1 cellular context compared by ENCODE assay signal in the genomic region with DNA sequence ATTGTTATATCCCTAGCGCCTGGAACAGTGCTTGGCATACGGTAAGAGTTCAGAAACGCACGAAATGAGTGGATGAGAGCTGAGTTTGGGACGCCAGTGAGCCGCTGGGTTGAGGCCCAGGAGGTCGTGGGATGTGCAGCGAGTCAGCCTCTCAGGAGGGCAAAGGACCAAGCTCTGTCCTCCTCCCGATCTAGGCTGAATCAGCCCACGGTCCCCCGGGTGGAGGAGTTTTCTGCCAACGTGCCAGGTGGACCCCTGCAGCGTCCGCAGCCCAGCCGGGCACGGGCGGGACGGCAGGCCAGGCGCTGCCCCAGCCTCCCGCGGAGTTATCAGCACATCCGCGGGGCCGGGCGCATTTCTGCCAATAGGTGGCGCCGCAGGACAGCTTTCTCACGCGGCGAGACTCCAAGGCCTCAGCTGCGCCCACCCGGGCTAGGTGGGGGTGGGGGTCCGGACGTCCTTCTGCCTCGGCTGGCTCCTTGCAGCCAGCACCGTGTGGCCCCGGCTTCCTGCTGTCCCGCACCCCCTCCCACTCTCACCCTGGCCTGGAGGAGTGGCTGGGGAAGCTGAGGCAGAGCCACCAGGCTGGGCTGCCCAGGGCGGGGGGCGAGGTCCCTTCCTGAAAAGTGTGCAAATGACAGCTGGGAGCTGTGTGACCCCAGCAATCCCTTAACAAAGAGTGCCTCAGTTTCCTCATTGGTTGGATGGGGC.
TF ChIP-seq lines count a peak whose summit lies in the region.

No MANE protein-coding gene starts in this region.

TF ChIP-seq in K562, 482 proteins besides CTCF, POLR2A, EP300 and RAD21 (continued from another document and continues in another):
- TF ChIP-seq, protein P1, sequence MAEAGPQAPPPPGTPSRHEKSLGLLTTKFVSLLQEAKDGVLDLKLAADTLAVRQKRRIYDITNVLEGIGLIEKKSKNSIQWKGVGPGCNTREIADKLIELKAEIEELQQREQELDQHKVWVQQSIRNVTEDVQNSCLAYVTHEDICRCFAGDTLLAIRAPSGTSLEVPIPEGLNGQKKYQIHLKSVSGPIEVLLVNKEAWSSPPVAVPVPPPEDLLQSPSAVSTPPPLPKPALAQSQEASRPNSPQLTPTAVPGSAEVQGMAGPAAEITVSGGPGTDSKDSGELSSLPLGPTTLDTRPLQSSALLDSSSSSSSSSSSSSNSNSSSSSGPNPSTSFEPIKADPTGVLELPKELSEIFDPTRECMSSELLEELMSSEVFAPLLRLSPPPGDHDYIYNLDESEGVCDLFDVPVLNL (CRISPR knock-in tag; IDR thresholded peaks at IDR 0.05; ENCODE audit: low read depth): no peak
- TF ChIP-seq, protein P2, sequence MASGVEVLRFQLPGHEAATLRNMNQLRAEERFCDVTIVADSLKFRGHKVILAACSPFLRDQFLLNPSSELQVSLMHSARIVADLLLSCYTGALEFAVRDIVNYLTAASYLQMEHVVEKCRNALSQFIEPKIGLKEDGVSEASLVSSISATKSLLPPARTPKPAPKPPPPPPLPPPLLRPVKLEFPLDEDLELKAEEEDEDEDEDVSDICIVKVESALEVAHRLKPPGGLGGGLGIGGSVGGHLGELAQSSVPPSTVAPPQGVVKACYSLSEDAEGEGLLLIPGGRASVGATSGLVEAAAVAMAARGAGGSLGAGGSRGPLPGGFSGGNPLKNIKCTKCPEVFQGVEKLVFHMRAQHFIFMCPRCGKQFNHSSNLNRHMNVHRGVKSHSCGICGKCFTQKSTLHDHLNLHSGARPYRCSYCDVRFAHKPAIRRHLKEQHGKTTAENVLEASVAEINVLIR (CRISPR knock-in tag; IDR thresholded peaks at IDR 0.05): no peak
- TF ChIP-seq, protein P3, sequence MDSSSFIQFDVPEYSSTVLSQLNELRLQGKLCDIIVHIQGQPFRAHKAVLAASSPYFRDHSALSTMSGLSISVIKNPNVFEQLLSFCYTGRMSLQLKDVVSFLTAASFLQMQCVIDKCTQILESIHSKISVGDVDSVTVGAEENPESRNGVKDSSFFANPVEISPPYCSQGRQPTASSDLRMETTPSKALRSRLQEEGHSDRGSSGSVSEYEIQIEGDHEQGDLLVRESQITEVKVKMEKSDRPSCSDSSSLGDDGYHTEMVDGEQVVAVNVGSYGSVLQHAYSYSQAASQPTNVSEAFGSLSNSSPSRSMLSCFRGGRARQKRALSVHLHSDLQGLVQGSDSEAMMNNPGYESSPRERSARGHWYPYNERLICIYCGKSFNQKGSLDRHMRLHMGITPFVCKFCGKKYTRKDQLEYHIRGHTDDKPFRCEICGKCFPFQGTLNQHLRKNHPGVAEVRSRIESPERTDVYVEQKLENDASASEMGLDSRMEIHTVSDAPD (CRISPR knock-in tag; IDR thresholded peaks at IDR 0.05): no peak
- TF ChIP-seq ZNF766 (CRISPR knock-in tag; conservative IDR thresholded peaks at IDR 0.05): no peak
- TF ChIP-seq, protein P4, sequence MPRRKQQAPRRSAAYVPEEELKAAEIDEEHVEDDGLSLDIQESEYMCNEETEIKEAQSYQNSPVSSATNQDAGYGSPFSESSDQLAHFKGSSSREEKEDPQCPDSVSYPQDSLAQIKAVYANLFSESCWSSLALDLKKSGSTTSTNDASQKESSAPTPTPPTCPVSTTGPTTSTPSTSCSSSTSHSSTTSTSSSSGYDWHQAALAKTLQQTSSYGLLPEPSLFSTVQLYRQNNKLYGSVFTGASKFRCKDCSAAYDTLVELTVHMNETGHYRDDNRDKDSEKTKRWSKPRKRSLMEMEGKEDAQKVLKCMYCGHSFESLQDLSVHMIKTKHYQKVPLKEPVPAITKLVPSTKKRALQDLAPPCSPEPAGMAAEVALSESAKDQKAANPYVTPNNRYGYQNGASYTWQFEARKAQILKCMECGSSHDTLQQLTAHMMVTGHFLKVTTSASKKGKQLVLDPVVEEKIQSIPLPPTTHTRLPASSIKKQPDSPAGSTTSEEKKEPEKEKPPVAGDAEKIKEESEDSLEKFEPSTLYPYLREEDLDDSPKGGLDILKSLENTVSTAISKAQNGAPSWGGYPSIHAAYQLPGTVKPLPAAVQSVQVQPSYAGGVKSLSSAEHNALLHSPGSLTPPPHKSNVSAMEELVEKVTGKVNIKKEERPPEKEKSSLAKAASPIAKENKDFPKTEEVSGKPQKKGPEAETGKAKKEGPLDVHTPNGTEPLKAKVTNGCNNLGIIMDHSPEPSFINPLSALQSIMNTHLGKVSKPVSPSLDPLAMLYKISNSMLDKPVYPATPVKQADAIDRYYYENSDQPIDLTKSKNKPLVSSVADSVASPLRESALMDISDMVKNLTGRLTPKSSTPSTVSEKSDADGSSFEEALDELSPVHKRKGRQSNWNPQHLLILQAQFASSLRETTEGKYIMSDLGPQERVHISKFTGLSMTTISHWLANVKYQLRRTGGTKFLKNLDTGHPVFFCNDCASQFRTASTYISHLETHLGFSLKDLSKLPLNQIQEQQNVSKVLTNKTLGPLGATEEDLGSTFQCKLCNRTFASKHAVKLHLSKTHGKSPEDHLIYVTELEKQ (CRISPR knock-in tag; IDR thresholded peaks at IDR 0.05): no peak
- TF ChIP-seq ZKSCAN3 (CRISPR knock-in tag; IDR thresholded peaks at IDR 0.05): no peak
- no peak for TF ChIP-seq ZNF57 (CRISPR knock-in tag; IDR thresholded peaks at IDR 0.05)
- TF ChIP-seq ZBED1 (IDR thresholded peaks at IDR 0.05): no peak
- TF ChIP-seq DNMT1 (IDR thresholded peaks at IDR 0.05): no peak
- TF ChIP-seq, protein P5, sequence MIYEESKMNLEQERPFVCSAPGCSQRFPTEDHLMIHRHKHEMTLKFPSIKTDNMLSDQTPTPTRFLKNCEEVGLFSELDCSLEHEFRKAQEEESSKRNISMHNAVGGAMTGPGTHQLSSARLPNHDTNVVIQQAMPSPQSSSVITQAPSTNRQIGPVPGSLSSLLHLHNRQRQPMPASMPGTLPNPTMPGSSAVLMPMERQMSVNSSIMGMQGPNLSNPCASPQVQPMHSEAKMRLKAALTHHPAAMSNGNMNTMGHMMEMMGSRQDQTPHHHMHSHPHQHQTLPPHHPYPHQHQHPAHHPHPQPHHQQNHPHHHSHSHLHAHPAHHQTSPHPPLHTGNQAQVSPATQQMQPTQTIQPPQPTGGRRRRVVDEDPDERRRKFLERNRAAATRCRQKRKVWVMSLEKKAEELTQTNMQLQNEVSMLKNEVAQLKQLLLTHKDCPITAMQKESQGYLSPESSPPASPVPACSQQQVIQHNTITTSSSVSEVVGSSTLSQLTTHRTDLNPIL (CRISPR knock-in tag; IDR thresholded peaks at IDR 0.05): no peak
- no peak for TF ChIP-seq POLR3G (IDR thresholded peaks at IDR 0.05; ENCODE audit: extremely low read depth, insufficient read length, insufficient replicate concordance)
- TF ChIP-seq, protein P6, sequence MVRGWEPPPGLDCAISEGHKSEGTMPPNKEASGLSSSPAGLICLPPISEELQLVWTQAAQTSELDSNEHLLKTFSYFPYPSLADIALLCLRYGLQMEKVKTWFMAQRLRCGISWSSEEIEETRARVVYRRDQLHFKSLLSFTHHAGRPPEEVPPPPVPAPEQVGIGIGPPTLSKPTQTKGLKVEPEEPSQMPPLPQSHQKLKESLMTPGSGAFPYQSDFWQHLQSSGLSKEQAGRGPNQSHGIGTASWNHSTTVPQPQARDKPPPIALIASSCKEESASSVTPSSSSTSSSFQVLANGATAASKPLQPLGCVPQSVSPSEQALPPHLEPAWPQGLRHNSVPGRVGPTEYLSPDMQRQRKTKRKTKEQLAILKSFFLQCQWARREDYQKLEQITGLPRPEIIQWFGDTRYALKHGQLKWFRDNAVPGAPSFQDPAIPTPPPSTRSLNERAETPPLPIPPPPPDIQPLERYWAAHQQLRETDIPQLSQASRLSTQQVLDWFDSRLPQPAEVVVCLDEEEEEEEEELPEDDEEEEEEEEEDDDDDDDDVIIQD (CRISPR knock-in tag; IDR thresholded peaks at IDR 0.05): no peak
- TF ChIP-seq, protein P7, sequence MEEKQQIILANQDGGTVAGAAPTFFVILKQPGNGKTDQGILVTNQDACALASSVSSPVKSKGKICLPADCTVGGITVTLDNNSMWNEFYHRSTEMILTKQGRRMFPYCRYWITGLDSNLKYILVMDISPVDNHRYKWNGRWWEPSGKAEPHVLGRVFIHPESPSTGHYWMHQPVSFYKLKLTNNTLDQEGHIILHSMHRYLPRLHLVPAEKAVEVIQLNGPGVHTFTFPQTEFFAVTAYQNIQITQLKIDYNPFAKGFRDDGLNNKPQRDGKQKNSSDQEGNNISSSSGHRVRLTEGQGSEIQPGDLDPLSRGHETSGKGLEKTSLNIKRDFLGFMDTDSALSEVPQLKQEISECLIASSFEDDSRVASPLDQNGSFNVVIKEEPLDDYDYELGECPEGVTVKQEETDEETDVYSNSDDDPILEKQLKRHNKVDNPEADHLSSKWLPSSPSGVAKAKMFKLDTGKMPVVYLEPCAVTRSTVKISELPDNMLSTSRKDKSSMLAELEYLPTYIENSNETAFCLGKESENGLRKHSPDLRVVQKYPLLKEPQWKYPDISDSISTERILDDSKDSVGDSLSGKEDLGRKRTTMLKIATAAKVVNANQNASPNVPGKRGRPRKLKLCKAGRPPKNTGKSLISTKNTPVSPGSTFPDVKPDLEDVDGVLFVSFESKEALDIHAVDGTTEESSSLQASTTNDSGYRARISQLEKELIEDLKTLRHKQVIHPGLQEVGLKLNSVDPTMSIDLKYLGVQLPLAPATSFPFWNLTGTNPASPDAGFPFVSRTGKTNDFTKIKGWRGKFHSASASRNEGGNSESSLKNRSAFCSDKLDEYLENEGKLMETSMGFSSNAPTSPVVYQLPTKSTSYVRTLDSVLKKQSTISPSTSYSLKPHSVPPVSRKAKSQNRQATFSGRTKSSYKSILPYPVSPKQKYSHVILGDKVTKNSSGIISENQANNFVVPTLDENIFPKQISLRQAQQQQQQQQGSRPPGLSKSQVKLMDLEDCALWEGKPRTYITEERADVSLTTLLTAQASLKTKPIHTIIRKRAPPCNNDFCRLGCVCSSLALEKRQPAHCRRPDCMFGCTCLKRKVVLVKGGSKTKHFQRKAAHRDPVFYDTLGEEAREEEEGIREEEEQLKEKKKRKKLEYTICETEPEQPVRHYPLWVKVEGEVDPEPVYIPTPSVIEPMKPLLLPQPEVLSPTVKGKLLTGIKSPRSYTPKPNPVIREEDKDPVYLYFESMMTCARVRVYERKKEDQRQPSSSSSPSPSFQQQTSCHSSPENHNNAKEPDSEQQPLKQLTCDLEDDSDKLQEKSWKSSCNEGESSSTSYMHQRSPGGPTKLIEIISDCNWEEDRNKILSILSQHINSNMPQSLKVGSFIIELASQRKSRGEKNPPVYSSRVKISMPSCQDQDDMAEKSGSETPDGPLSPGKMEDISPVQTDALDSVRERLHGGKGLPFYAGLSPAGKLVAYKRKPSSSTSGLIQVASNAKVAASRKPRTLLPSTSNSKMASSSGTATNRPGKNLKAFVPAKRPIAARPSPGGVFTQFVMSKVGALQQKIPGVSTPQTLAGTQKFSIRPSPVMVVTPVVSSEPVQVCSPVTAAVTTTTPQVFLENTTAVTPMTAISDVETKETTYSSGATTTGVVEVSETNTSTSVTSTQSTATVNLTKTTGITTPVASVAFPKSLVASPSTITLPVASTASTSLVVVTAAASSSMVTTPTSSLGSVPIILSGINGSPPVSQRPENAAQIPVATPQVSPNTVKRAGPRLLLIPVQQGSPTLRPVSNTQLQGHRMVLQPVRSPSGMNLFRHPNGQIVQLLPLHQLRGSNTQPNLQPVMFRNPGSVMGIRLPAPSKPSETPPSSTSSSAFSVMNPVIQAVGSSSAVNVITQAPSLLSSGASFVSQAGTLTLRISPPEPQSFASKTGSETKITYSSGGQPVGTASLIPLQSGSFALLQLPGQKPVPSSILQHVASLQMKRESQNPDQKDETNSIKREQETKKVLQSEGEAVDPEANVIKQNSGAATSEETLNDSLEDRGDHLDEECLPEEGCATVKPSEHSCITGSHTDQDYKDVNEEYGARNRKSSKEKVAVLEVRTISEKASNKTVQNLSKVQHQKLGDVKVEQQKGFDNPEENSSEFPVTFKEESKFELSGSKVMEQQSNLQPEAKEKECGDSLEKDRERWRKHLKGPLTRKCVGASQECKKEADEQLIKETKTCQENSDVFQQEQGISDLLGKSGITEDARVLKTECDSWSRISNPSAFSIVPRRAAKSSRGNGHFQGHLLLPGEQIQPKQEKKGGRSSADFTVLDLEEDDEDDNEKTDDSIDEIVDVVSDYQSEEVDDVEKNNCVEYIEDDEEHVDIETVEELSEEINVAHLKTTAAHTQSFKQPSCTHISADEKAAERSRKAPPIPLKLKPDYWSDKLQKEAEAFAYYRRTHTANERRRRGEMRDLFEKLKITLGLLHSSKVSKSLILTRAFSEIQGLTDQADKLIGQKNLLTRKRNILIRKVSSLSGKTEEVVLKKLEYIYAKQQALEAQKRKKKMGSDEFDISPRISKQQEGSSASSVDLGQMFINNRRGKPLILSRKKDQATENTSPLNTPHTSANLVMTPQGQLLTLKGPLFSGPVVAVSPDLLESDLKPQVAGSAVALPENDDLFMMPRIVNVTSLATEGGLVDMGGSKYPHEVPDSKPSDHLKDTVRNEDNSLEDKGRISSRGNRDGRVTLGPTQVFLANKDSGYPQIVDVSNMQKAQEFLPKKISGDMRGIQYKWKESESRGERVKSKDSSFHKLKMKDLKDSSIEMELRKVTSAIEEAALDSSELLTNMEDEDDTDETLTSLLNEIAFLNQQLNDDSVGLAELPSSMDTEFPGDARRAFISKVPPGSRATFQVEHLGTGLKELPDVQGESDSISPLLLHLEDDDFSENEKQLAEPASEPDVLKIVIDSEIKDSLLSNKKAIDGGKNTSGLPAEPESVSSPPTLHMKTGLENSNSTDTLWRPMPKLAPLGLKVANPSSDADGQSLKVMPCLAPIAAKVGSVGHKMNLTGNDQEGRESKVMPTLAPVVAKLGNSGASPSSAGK (IDR thresholded peaks at IDR 0.05): no peak
- TF ChIP-seq, protein P8, sequence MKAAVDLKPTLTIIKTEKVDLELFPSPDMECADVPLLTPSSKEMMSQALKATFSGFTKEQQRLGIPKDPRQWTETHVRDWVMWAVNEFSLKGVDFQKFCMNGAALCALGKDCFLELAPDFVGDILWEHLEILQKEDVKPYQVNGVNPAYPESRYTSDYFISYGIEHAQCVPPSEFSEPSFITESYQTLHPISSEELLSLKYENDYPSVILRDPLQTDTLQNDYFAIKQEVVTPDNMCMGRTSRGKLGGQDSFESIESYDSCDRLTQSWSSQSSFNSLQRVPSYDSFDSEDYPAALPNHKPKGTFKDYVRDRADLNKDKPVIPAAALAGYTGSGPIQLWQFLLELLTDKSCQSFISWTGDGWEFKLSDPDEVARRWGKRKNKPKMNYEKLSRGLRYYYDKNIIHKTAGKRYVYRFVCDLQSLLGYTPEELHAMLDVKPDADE (conservative IDR thresholded peaks at IDR 0.05; ENCODE audit: control insufficient read depth, low read depth, low read length): no peak
- TF ChIP-seq U2AF2 (optimal IDR thresholded peaks at IDR 0.05; ENCODE audit: low read depth, low read length): no peak
- no peak for TF ChIP-seq SMARCB1 (IDR thresholded peaks at IDR 0.05; ENCODE audit: insufficient read length, low read depth)
- TF ChIP-seq ZNF41 (CRISPR knock-in tag; conservative IDR thresholded peaks at IDR 0.05): no peak
- TF ChIP-seq, protein P9, sequence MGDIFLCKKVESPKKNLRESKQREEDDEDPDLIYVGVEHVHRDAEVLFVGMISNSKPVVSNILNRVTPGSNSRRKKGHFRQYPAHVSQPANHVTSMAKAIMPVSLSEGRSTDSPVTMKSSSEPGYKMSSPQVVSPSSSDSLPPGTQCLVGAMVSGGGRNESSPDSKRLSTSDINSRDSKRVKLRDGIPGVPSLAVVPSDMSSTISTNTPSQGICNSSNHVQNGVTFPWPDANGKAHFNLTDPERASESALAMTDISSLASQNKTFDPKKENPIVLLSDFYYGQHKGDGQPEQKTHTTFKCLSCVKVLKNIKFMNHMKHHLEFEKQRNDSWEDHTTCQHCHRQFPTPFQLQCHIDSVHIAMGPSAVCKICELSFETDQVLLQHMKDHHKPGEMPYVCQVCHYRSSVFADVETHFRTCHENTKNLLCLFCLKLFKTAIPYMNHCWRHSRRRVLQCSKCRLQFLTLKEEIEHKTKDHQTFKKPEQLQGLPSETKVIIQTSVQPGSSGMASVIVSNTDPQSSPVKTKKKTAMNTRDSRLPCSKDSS (IDR thresholded peaks at IDR 0.05; ENCODE audit: low read depth, partially characterized antibody): no peak
- no peak for TF ChIP-seq NRF1 (conservative IDR thresholded peaks at IDR 0.05 in 1 of 2, IDR thresholded peaks at IDR 0.05 in 1 of 2)
